In genomic region chr2:26011609-26011989, GRCh38 we compare ENCODE assay signal across 14 cellular contexts. TPM values are rescaled to one million over a fixed set of nuclear protein-coding genes. Genes with fewer than 3 reads are reported as not detected.
DNase-seq lines count a peak whose midpoint lies in the region; ATAC-seq, FAIRE-seq and TF ChIP-seq lines count a peak whose summit lies in the region.
"Had no signal": no experiment of that assay in that cellular context is flagged by ENCODE, and none has a peak within 500 bp of the region (broad histone marks: within the 10 kb centered on the region; RNA-seq: fewer than 3 reads in every experiment).

No MANE protein-coding gene starts in this region.

- no peaks in the 10 kb centered on the region for H4K20me1 ChIP-seq in osteoblast (ENCODE audit: insufficient read depth, low read length)

- TF ChIP-seq POLR2A in A549 (IDR thresholded peaks at IDR 0.05; ENCODE audit: low read length): no peak
- no peak for TF ChIP-seq POLR2A in NB4 (IDR thresholded peaks at IDR 0.05; ENCODE audit: extremely low read depth, insufficient read length)
- TF ChIP-seq POLR2A in spleen (IDR thresholded peaks at IDR 0.05): no peak

- ATAC-seq in A549 (no peak), GM18498 (IDR thresholded peaks at IDR 0.05; ENCODE audit: unreplicated experiment) (no peak), HG03108 (IDR thresholded peaks at IDR 0.05; ENCODE audit: unreplicated experiment) (no peak)
- ATAC-seq: naive thymus-derived CD8-positive, alpha-beta T cell had no signal

- intact Hi-C loops in spleen (cut with DNase I; ENCODE audit: low total_unique reads): no loop called here

- WGBS in A549 (ENCODE audit: missing lambda C conversion rate): 22% methylated on average over 6 of the region's 6 CpGs
- WGBS in spleen, 5 donors: 58 to 75% (median 71%) methylated on average over 6 of the region's 6 CpGs

- CTCF ChIA-PET in A549 (lab: Yijun Ruan, JAX): interaction anchor here (1.1 to 5.7 kb wide), 13 partner anchors 9 to 133 kb away, joined by 3 to 47 read pairs (median 4); partner anchors contain the start of gene RAB10

- H3K36me3 ChIP-seq in osteoblast (ENCODE audit: insufficient read depth, low read length) (no peaks in the 10 kb centered on the region), spleen (no peaks in the 10 kb centered on the region)

- peaks cover 7% of the 10 kb centered on the region; the same call in 1 of the 3 replicates for H3K9me3 ChIP-seq in A549
- no peaks in the 10 kb centered on the region for H3K9me3 ChIP-seq in osteoblast (ENCODE audit: low read depth, low read length)
- H3K9me3 ChIP-seq in spleen: peaks cover 0 to 5% (median 0%) of the 10 kb centered on the region in 8 donors

- TF ChIP-seq CTCF in A549 (IDR thresholded peaks at IDR 0.05): no peak
- TF ChIP-seq CTCF in NB4 (IDR thresholded peaks at IDR 0.05; ENCODE audit: low read depth, low read length): no peak
- TF ChIP-seq CTCF in epithelial cell of esophagus (IDR thresholded peaks at IDR 0.05; ENCODE audit: insufficient read depth, low read depth, low read length, missing control alignments): no peak
- no peak for TF ChIP-seq CTCF in osteoblast (IDR thresholded peaks at IDR 0.05; ENCODE audit: extremely low read depth, low read depth, low read length)
- no peak for TF ChIP-seq CTCF in spleen (IDR thresholded peaks at IDR 0.05 in 8 of 11, conservative IDR thresholded peaks at IDR 0.05 in 3 of 11)

- no peak overlapping the region for H3K4me3 ChIP-seq in A549
- H3K4me3 ChIP-seq in NB4 (ENCODE audit: low read depth, low read length): no peak overlapping the region
- no peak overlapping the region for H3K4me3 ChIP-seq in epithelial cell of esophagus (ENCODE audit: low read length)
- H3K4me3 ChIP-seq in osteoblast (ENCODE audit: insufficient read depth, low read length): no peak overlapping the region
- no peak overlapping the region for H3K4me3 ChIP-seq in spleen
- H3K4me3 ChIP-seq: GM23248 had no signal

- H3K27ac ChIP-seq in A549 (peak overlapping the region; percentile 90 to 93), osteoblast (ENCODE audit: low read depth, low read length) (peak overlapping the region; percentile 45), spleen (peak overlapping the region in 3 of 8 donors; percentile 49 to 84 (median 54))
- H3K27ac ChIP-seq: GM23248 had no signal

- peak; percentile 39 for FAIRE-seq in A549 (lab: Jason Lieb, UNC)
- FAIRE-seq: kidney had no signal

- TF ChIP-seq EP300 in A549 (IDR thresholded peaks at IDR 0.05): no peak

- POLR2A ChIA-PET in A549 (lab: Yijun Ruan, JAX): interaction anchor here (1.0 to 2.6 kb wide), 7 partner anchors 11 to 62 kb away, joined by 3 to 21 read pairs (median 4); partner anchors contain the start of gene RAB10

- H3K27me3 ChIP-seq in osteoblast (ENCODE audit: insufficient read depth, low read length) (no peaks in the 10 kb centered on the region), spleen (replicated peaks in 1 of 7) (no peaks in the 10 kb centered on the region)

- TF ChIP-seq RAD21 in A549 (conservative IDR thresholded peaks at IDR 0.05 in 1 of 2, IDR thresholded peaks at IDR 0.05 in 1 of 2): no peak

- H2AFZ ChIP-seq in osteoblast (ENCODE audit: low read length): peak overlapping the region; percentile 17

- DNase-seq in A549 (ENCODE audit: low read depth in 1 of 2, low spot score in 1 of 2) (no peak), NB4 (ENCODE audit: low read depth) (peak; percentile 37), epithelial cell of esophagus (ENCODE audit: low read depth) (peak; percentile 72), osteoblast (ENCODE audit: insufficient read length, low spot score, missing footprints) (no peak), spleen (no peak), SW480 (ENCODE audit: low spot score) (no peak)
- DNase-seq: activated CD4-positive, alpha-beta memory T cell treated with anti-CD3 and anti-CD28 coated beads, Interleukin-2, amount 10 ng/mL, durations not matched to agents 7 days and 5 days; activated gamma-delta T cell; kidney; naive thymus-derived CD8-positive, alpha-beta T cell; SIG-M5 had no signal

- peak overlapping the region; percentile 69 for H3K4me2 ChIP-seq in A549
- H3K4me2 ChIP-seq in osteoblast (ENCODE audit: insufficient read depth, low read length): peak overlapping the region; percentile 9

- H3K4me1 ChIP-seq in A549 (peaks cover 74% of the 10 kb centered on the region), osteoblast (ENCODE audit: insufficient read depth, low read length) (peaks cover 22% of the 10 kb centered on the region), spleen (peaks cover 0 to 64% (median 17%) of the 10 kb centered on the region in 6 donors)

- no peaks in the 10 kb centered on the region for H3K79me2 ChIP-seq in osteoblast (ENCODE audit: insufficient read depth, low read length)

TF ChIP-seq in A549, 52 proteins besides CTCF, POLR2A, EP300 and RAD21:
- TF ChIP-seq USF2 (IDR thresholded peaks at IDR 0.05) (no peak), REST (IDR thresholded peaks at IDR 0.05) (no peak), RCOR1 (IDR thresholded peaks at IDR 0.05; ENCODE audit: low read depth, low read length) (no peak), HOXB5 (CRISPR knock-in tag; IDR thresholded peaks at IDR 0.05) (peak; percentile 69; the same call in 1 of the 2 replicates), SREBF2 (IDR thresholded peaks at IDR 0.05) (no peak), JUN (IDR thresholded peaks at IDR 0.05) (no peak), TP53 (CRISPR knock-in tag; IDR thresholded peaks at IDR 0.05) (peak; percentile 62; the same call in 1 of the 2 replicates), RFX5 (IDR thresholded peaks at IDR 0.05) (0 out of 2 replicates have a peak, but pooled peaks have one; percentile 32), EHF (CRISPR knock-in tag; IDR thresholded peaks at IDR 0.05) (peak; percentile 44; the same call in 1 of the 2 replicates), CEBPB (IDR thresholded peaks at IDR 0.05) (0 out of 4 replicates have a peak, but pooled peaks of 1 of the 2 experiments have one; percentile 14), NFE2L2 (conservative IDR thresholded peaks at IDR 0.05; ENCODE audit: low read length) (no peak), GATA3 (IDR thresholded peaks at IDR 0.05; ENCODE audit: borderline replicate concordance) (no peak), TFCP2L1 (CRISPR knock-in tag; IDR thresholded peaks at IDR 0.05) (0 out of 2 replicates have a peak, but pooled peaks have one; percentile 17)
- TF ChIP-seq, protein P1, sequence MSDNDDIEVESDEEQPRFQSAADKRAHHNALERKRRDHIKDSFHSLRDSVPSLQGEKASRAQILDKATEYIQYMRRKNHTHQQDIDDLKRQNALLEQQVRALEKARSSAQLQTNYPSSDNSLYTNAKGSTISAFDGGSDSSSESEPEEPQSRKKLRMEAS (IDR thresholded peaks at IDR 0.05): no peak

RNA-seq across cellular contexts. Expression of gene RAB10, which starts 22.3 kb away (rescaled TPM):
- 332 and 692 TPM in 2 replicates for polyA plus RNA-seq in A549 (2011; rRNA removed)
- polyA plus RNA-seq in A549 (2012; cell fraction: cytosol; rRNA removed): 132 and 139 TPM in 2 replicates
- polyA plus RNA-seq in A549 (2012; cell fraction: nucleus; rRNA removed): 112 and 147 TPM in 2 replicates
- 256 to 289 TPM (median 272 TPM) in 3 replicates for polyA plus RNA-seq in A549 (2017; fragmentation: RNase III; extraction: RNeasy Plus Mini Kit Qiagen cat#74134 plus additional on column Dnase treatment)
- 108 and 123 TPM in 2 replicates for polyA minus RNA-seq in A549 (2011; rRNA and poly(A)+ RNA removed)
- total RNA-seq in osteoblast: 128 and 151 TPM in 2 replicates
- total RNA-seq in spleen: 100 to 1,000 TPM; 104 to 135 (median 123) TPM
- 10 to 100 TPM; 24.4 to 42.4 (median 34.3) TPM for polyA plus RNA-seq in spleen

RNA-seq across cellular contexts. Expression of gene KIF3C, which starts 29.3 kb away (rescaled TPM):
- polyA plus RNA-seq in A549 (2011; rRNA removed) (17.1 and 20.1 TPM in 2 replicates), A549 (2017; fragmentation: RNase III; extraction: RNeasy Plus Mini Kit Qiagen cat#74134 plus additional on column Dnase treatment) (57.4 to 80.8 TPM (median 77.4 TPM) in 3 replicates), spleen (under 1 TPM; 0.33 to 0.99 (median 0.49) TPM)
- polyA plus RNA-seq in A549 (2012; cell fraction: cytosol; rRNA removed): 18.2 and 20.9 TPM in 2 replicates
- 20.5 and 20.6 TPM in 2 replicates for polyA plus RNA-seq in A549 (2012; cell fraction: nucleus; rRNA removed)
- 34.3 and 36.5 TPM in 2 replicates for polyA minus RNA-seq in A549 (2011; rRNA and poly(A)+ RNA removed)
- total RNA-seq in osteoblast (14.4 and 17.0 TPM in 2 replicates), spleen (1 to 10 TPM; 3.0 to 6.5 (median 4.7) TPM)

Comparison
In these comparisons a context has a peak if more than half of its experiments do, and no peak if none do; other contexts are left out.
1. DNase-seq: peak in NB4 (single experiment) and epithelial cell of esophagus (single experiment); none in A549 (0 of 2), osteoblast (single experiment), spleen (single experiment) and SW480 (single experiment).